ENCODE assay signal across 17 cellular contexts in the genomic region with DNA sequence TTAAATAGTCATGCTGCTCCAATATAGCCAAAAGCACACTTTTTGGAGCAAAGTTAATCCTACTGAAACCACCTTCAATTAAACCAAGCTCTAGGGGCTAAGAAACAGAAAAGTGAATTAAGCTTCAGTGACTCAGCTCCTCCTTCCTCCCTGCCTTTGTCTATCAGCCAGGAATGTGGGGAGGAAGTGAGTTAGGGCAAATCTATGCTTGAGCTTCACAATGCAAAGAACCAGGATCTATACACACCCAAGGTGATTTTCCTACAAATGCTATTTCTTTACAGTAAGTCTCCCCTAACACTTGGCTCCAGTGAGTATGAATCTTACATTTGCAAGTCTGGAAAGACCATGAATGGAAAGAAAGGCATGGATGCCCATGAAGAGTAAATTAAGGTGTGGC.
DNase-seq lines count a peak whose midpoint lies in the region; ATAC-seq, FAIRE-seq and TF ChIP-seq lines count a peak whose summit lies in the region.
"Had no signal": no experiment of that assay in that cellular context is flagged by ENCODE, and none has a peak within 500 bp of the region (broad histone marks: within the 10 kb centered on the region; RNA-seq: fewer than 3 reads in every experiment).

No MANE protein-coding gene starts in this region.

- no peak for TF ChIP-seq POLR2A in erythroblast (IDR thresholded peaks at IDR 0.05; ENCODE audit: low read length)

- H3K4me1 ChIP-seq in mammary epithelial cell (ENCODE audit: insufficient read depth, low read length) = peaks cover 49% of the 10 kb centered on the region
- no peaks in the 10 kb centered on the region for H3K4me1 ChIP-seq in kidney (ENCODE audit: control insufficient read depth in 1 of 2, insufficient read depth in 1 of 2, low read depth in 1 of 2, low read length in 2 of 2)
- H3K4me1 ChIP-seq: prostate gland had no signal

- ATAC-seq in HG02759 (IDR thresholded peaks at IDR 0.05; ENCODE audit: unreplicated experiment) = no peak
- ATAC-seq: activated naive CD8-positive, alpha-beta T cell treated with anti-CD3 and anti-CD28 coated beads, Interleukin-2, amount 50 U/mL, for 24 hours had no signal

- no peaks in the 10 kb centered on the region for H4K20me1 ChIP-seq in mammary epithelial cell (ENCODE audit: insufficient read depth, low read length)

- dilution Hi-C loops in mammary epithelial cell (cut with HindIII; ENCODE audit: low sequenced_read_pairs) = no loop called here

- H3K9ac ChIP-seq in mammary epithelial cell (ENCODE audit: insufficient read depth, low read length) (peak overlapping the region; percentile 77), kidney (ENCODE audit: low read length in 2 of 2) (no peak overlapping the region)

- peak overlapping the region; percentile 56 for H3K4me2 ChIP-seq in mammary epithelial cell (ENCODE audit: insufficient read depth, low read depth, low read length)

- no peak overlapping the region for H3K4me3 ChIP-seq in AG10803 (ENCODE audit: low read length)
- no peak overlapping the region for H3K4me3 ChIP-seq in mammary epithelial cell (replicated peaks in 1 of 3; ENCODE audit: insufficient read depth in 1 of 3, low read depth in 2 of 3, low read length in 3 of 3)
- no peak overlapping the region for H3K4me3 ChIP-seq in kidney (ENCODE audit: low read length in 2 of 2)
- H3K4me3 ChIP-seq: prostate gland had no signal

- CTCF ChIA-PET in mammary epithelial cell (lab: Charles Lee; ENCODE audit: low non-redundant PET) = interaction anchor here (0.6 to 0.7 kb wide), 2 partner anchors 211 to 641 kb away, joined by 3 read pairs; no protein-coding TSS in a partner anchor

- H3K9me3 ChIP-seq in mammary epithelial cell (replicated peaks; ENCODE audit: insufficient read depth, low read length) (no peaks in the 10 kb centered on the region), kidney (ENCODE audit: control insufficient read depth in 1 of 2, low read length in 2 of 2) (no peaks in the 10 kb centered on the region)
- H3K9me3 ChIP-seq: prostate gland had no signal

- intact Hi-C loops in mammary epithelial cell (cut with micrococcal nuclease) = loop anchor here (1.0 kb wide), 2 partner anchors 8 to 29 kb away; no protein-coding TSS in a partner anchor
- intact Hi-C loops in kidney (cut with DNase I) = no loop called here

- peak overlapping the region; percentile 100 for H3K27ac ChIP-seq in mammary epithelial cell (ENCODE audit: insufficient read depth, low read depth, low read length)
- H3K27ac ChIP-seq in kidney (ENCODE audit: low read depth in 2 of 2, low read length in 2 of 2) = no peak overlapping the region
- H3K27ac ChIP-seq: C4-2B, prostate gland, VCaP had no signal

- no peaks in the 10 kb centered on the region for H3K27me3 ChIP-seq in mammary epithelial cell (ENCODE audit: insufficient read depth, low read length)

- FAIRE-seq in kidney (lab: Jason Lieb, UNC) = no peak

- in situ Hi-C loops in mammary epithelial cell (cut with MboI; ENCODE audit: low sequenced_read_pairs in 2 of 2) = no loop called here

- no peaks in the 10 kb centered on the region for H3K79me2 ChIP-seq in mammary epithelial cell (ENCODE audit: insufficient read depth, low read length)

- H3K36me3 ChIP-seq in mammary epithelial cell (ENCODE audit: insufficient read depth, low read length) (no peaks in the 10 kb centered on the region), kidney (ENCODE audit: control insufficient read depth in 1 of 2, insufficient read depth in 2 of 2, low read length in 2 of 2) (no peaks in the 10 kb centered on the region)
- H3K36me3 ChIP-seq: prostate gland had no signal

- H2AFZ ChIP-seq in mammary epithelial cell (ENCODE audit: low read depth, low read length) = no peak overlapping the region

- DNase-seq in AG10803 (ENCODE audit: low read depth) (peak; percentile 29), LoVo (ENCODE audit: low spot score) (peak; percentile 51), mammary epithelial cell (peak; percentile 87), kidney glomerular epithelial cell (lab: John Stamatoyannopoulos, UW) (peak; percentile 57), erythroblast (lab: John Stamatoyannopoulos, UW) (no peak), mucosa of gallbladder (ENCODE audit: low spot score) (no peak), kidney (no peak)
- DNase-seq: activated naive CD8-positive, alpha-beta T cell treated with anti-CD3 and anti-CD28 coated beads, Interleukin-2, amount 50 U/mL, for 24 hours; hippocampal formation; NCI-H1048; NCI-H510A; SIG-M5; stimulated activated CD4-positive, alpha-beta T cell treated with anti-CD3 and anti-CD28 coated beads, Interleukin-2, amount 100 ng/mL, for 48 hours had no signal

- no TSS peak for BruUV-seq in mammary epithelial cell (replicated peaks; lab: Mats Ljungman, UMichigan)

- TF ChIP-seq CTCF in AG10803 (conservative IDR thresholded peaks at IDR 0.05; ENCODE audit: low read length) (no peak), mammary epithelial cell (conservative IDR thresholded peaks at IDR 0.05 in 1 of 2, IDR thresholded peaks at IDR 0.05 in 1 of 2; ENCODE audit: extremely low read depth in 1 of 2, insufficient read depth in 1 of 2, low read depth in 1 of 2, low read length in 2 of 2) (no peak), kidney (IDR thresholded peaks at IDR 0.05; ENCODE audit: borderline replicate concordance, extremely low read depth, insufficient read depth) (no peak)

Comparison
In these comparisons a context has a peak if more than half of its experiments do, and no peak if none do; other contexts are left out.
1. DNase-seq: peak in AG10803 (single experiment), LoVo (single experiment), mammary epithelial cell (single experiment) and kidney glomerular epithelial cell (single experiment); none in erythroblast (0 of 2), mucosa of gallbladder (single experiment) and kidney (single experiment).